In the genomic region with DNA sequence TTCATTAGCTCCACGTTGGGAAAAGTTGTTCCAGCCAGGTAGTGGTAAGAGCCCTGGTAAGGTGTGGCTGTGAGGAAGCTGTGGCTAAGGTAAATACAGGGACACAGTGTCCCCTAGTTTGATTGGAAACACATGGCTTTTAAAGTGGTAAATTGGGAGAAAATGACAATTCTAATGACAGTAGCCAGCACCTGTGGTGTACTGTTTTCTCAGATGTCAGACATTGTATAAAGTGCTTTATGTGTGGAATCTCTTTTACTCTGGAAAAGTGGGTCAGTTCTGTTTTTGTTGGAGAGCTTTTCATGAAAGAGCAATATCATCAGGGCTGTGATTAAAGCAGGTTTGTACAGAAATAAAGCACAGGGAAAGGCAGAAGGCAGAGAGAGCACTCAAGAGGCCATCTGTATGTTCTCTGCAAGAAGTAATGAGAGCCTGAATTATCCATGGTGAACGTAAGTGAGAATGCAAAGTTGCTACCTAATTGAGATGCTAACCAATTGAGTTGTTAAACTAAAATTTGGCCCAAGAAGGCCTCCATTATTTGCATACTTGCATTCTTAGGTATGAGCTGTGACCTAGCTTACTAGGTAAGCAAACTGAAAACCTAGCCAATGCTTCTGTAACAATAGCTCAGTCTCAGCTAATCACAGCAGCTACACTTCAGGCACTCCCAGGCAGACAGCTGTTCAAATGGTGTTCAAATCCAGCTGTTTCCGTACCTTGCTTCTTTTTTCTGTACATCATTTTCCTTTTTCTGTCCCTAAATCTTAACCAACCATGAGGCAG, we compare ENCODE assay signal across 17 cellular contexts. TPM values are rescaled to one million over a fixed set of nuclear protein-coding genes. Genes with fewer than 3 reads are reported as not detected.
DNase-seq lines count a peak whose midpoint lies in the region; ATAC-seq, FAIRE-seq and TF ChIP-seq lines count a peak whose summit lies in the region.
"Had no signal": no experiment of that assay in that cellular context is flagged by ENCODE, and none has a peak within 500 bp of the region (broad histone marks: within the 10 kb centered on the region; RNA-seq: fewer than 3 reads in every experiment).

No MANE protein-coding gene starts in this region.

- no peaks in the 10 kb centered on the region for H3K9me1 ChIP-seq in K562 (ENCODE audit: control insufficient read depth, insufficient read depth, low read length)

- no peak overlapping the region for H3K9ac ChIP-seq in K562 (ENCODE audit: insufficient read depth in 1 of 2, low read depth in 2 of 2, low read length in 2 of 2)
- no peak overlapping the region for H3K9ac ChIP-seq in colonic mucosa (ENCODE audit: low read depth in 2 of 2, low read length in 2 of 2)

- WGBS in K562 (ENCODE audit: insufficient coverage, low coverage, missing lambda C conversion rate): 29% methylated on average over 3 of the region's 3 CpGs

- no peak overlapping the region for H3K4me2 ChIP-seq in K562 (ENCODE audit: insufficient read depth, low read length)

- 0 out of 4 replicates have a peak, but pooled peaks of 1 of the 2 experiments have one; percentile 2 for TF ChIP-seq RAD21 in K562 (CRISPR knock-in tag; conservative IDR thresholded peaks at IDR 0.05 in 1 of 2, IDR thresholded peaks at IDR 0.05 in 1 of 2)

- no TSS peak for BruUV-seq in K562 (replicated peaks; lab: Mats Ljungman, UMichigan)

- H3K79me2 ChIP-seq in K562 (ENCODE audit: control insufficient read depth, insufficient read depth, low read length): no peaks in the 10 kb centered on the region

- ATAC-seq in K562: peak; percentile 31
- ATAC-seq: left colon, upper lobe of right lung had no signal

- DNase-seq in NCI-H2081 (lab: John Stamatoyannopoulos, UW): peak; percentile 32 to 77
- DNase-seq in NCI-H2081 treated with DMSO at 0.1 percent for 48 hours (lab: John Stamatoyannopoulos, UW): no peak
- DNase-seq in NCI-H524 treated with DMSO at 0.1 percent for 48 hours (lab: John Stamatoyannopoulos, UW): peak; percentile 36
- DNase-seq in K562 (ENCODE audit: extremely low read depth in 1 of 4, low spot score in 3 of 4): peak in 1 of 4 experiments; percentile 25
- peak; percentile 29 for DNase-seq in superior temporal gyrus (ENCODE audit: extremely low spot score)
- DNase-seq in colonic mucosa: no peak
- no peak for DNase-seq in activated CD4-positive, CD25-positive, alpha-beta regulatory T cell (lab: John Stamatoyannopoulos, UW)
- no peak for DNase-seq in middle frontal gyrus (ENCODE audit: extremely low spot score, low spot score)
- DNase-seq: activated CD4-positive, alpha-beta T cell treated with anti-CD3 and anti-CD28 coated beads, Interleukin-2, amount 50 U/mL, for 1 hour; activated CD8-positive, alpha-beta memory T cell treated with anti-CD3 and anti-CD28 coated beads, Interleukin-2, amount 50 U/mL, for 48 hours; Karpas-422; left colon; midbrain; stomach; upper lobe of right lung had no signal

- CTCF ChIA-PET in K562 (lab: Yijun Ruan, JAX; ENCODE audit: low intra/inter-chr PET ratio): no interaction called here

- TF ChIP-seq EP300 in K562 (IDR thresholded peaks at IDR 0.05; ENCODE audit: low read length): no peak

- H3K4me1 ChIP-seq in K562 (replicated peaks in 1 of 2; ENCODE audit: control insufficient read depth in 2 of 2, insufficient read depth in 2 of 2, low read length in 2 of 2) (peaks cover 0 to 27% of the 10 kb centered on the region in 2 experiments; a peak in 4 of 5 replicates), colonic mucosa (no peaks in the 10 kb centered on the region)
- H3K4me1 ChIP-seq: upper lobe of right lung had no signal

- no peaks in the 10 kb centered on the region for H4K20me1 ChIP-seq in K562 (replicated peaks; ENCODE audit: control insufficient read depth, insufficient read depth, low read length)

- in situ Hi-C loops in K562 (cut with MboI): no loop called here

- H3K4me3 ChIP-seq in K562 (no peak overlapping the region), colonic mucosa (no peak overlapping the region)
- H3K4me3 ChIP-seq: HAP-1, stomach, upper lobe of right lung had no signal

- H3K27me3 ChIP-seq in K562 (ENCODE audit: control insufficient read depth in 2 of 2, insufficient read depth in 2 of 2, low read length in 2 of 2) (no peaks in the 10 kb centered on the region), colonic mucosa (no peaks in the 10 kb centered on the region)
- H3K27me3 ChIP-seq: stomach, upper lobe of right lung had no signal

- H3K36me3 ChIP-seq in K562 (ENCODE audit: control insufficient read depth, insufficient read depth, low read length): peaks cover 4% of the 10 kb centered on the region; the same call in 2 of the 3 replicates
- H3K36me3 ChIP-seq in colonic mucosa: no peaks in the 10 kb centered on the region
- H3K36me3 ChIP-seq: HAP-1, stomach, upper lobe of right lung had no signal

- no peak for TF ChIP-seq POLR2A in K562 (conservative IDR thresholded peaks at IDR 0.05)

- TF ChIP-seq CTCF in K562 (IDR thresholded peaks at IDR 0.05 in 2 of 3, conservative IDR thresholded peaks at IDR 0.05 in 1 of 3; ENCODE audit: insufficient read depth in 2 of 3, low read depth in 1 of 3, low read length in 3 of 3): no peak
- TF ChIP-seq CTCF in colonic mucosa (IDR thresholded peaks at IDR 0.05): no peak

- no peak for FAIRE-seq in K562 (lab: Jason Lieb, UNC)
- FAIRE-seq: A204.1 had no signal

- no peak overlapping the region; the same call in 2 of the 3 replicates for H3K27ac ChIP-seq in K562 (ENCODE audit: extremely low read depth, low read depth, low read length)
- H3K27ac ChIP-seq in colonic mucosa: no peak overlapping the region
- H3K27ac ChIP-seq: stomach, upper lobe of right lung had no signal

- H3K9me3 ChIP-seq in K562 (replicated peaks; ENCODE audit: control insufficient read depth, insufficient read depth, low read depth, low read length) (no peaks in the 10 kb centered on the region), colonic mucosa (no peaks in the 10 kb centered on the region)
- H3K9me3 ChIP-seq: HAP-1, stomach, upper lobe of right lung had no signal

- intact Hi-C loops in K562 (cut with micrococcal nuclease) (loop anchor here (5.0 kb wide), 1 partner anchor 170 kb away; no protein-coding TSS in a partner anchor), colonic mucosa (cut with DNase I) (no loop called here)

- POLR2A ChIA-PET in K562 (lab: Yijun Ruan, JAX): interaction anchor here (0.9 to 2.2 kb wide), 4 partner anchors 10 to 15 kb away, joined by 3 to 9 read pairs (median 6); no protein-coding TSS in a partner anchor

- H2AFZ ChIP-seq in K562 (ENCODE audit: low read depth, low read length): no peak overlapping the region

TF ChIP-seq in K562, 482 proteins besides CTCF, POLR2A, EP300 and RAD21:
- TF ChIP-seq NEUROD1 (IDR thresholded peaks at IDR 0.05; ENCODE audit: borderline replicate concordance, low read depth, low read length, partially characterized antibody) (no peak), ZNF316 (IDR thresholded peaks at IDR 0.05) (0 out of 2 replicates have a peak, but pooled peaks have one; percentile 2)
TF ChIP-seq in K562: peak in this region for 1.

RNA-seq across cellular contexts. Expression of a gene that starts 28.2 kb away (rescaled TPM):
- total RNA-seq in K562 (2011; cell fraction: chromatin; rRNA removed; ENCODE audit: low replicate concordance): 18.1 and 18.7 TPM in 2 replicates
- 15.3 and 20.5 TPM in 2 replicates for total RNA-seq in K562 (2011; cell fraction: nucleolus; rRNA removed)
- total RNA-seq in K562 (2011; cell fraction: nucleoplasm; rRNA removed): 27.9 and 37.3 TPM in 2 replicates
- total RNA-seq in K562 (2014; rRNA removed) (7.8 and 8.6 TPM in 2 replicates), K562 (2014; rRNA removed; fragmentation: Illumina TruSeq; extraction: Trizol) (12.0 and 15.3 TPM in 2 replicates), K562 (2015; rRNA removed; fragmentation: Illumina TruSeq; extraction: Trizol) (11.8 and 12.6 TPM in 2 replicates), K562 (2021) (7.4 and 8.7 TPM in 2 replicates), colonic mucosa (10 to 100 TPM in 1 of 2 donors, 1 to 10 TPM in 1; 7.3 to 14.6 TPM)
- polyA plus RNA-seq in K562 (2011; rRNA removed) (30.7 and 38.9 TPM in 2 replicates), K562 (2014; fragmentation: Illumina TruSeq; extraction: Trizol) (10.9 and 12.1 TPM in 2 replicates), K562 (2014; fragmentation: Nextera tagmentation; extraction: Ambion mirVana) (1 to 10 TPM; 5.9 to 6.8 TPM), K562 (2014; rRNA removed) (8.0 and 9.3 TPM in 2 replicates)
- 16.6 and 27.0 TPM in 2 replicates for polyA plus RNA-seq in K562 (2011; cell fraction: cytosol; rRNA removed)
- 8.4 and 14.0 TPM in 2 replicates for polyA plus RNA-seq in K562 (2011; cell fraction: nucleus; rRNA removed)
- 7.1 and 10.8 TPM in 2 replicates for polyA plus RNA-seq in K562 (2012)
- polyA minus RNA-seq in K562 (2011; rRNA and poly(A)+ RNA removed): 26.8 and 27.7 TPM in 2 replicates
- 5.2 and 13.0 TPM in 2 replicates for polyA minus RNA-seq in K562 (2011; cell fraction: cytosol; rRNA and poly(A)+ RNA removed)
- 4.0 and 5.1 TPM in 2 replicates for polyA minus RNA-seq in K562 (2011; cell fraction: nucleus; rRNA and poly(A)+ RNA removed)

Comparison
In these comparisons a context has a peak if more than half of its experiments do, and no peak if none do; other contexts are left out.
1. DNase-seq: peak in NCI-H2081 (2 of 2), NCI-H524 treated with DMSO at 0.1 percent for 48 hours (single experiment) and superior temporal gyrus (single experiment); none in NCI-H2081 treated with DMSO at 0.1 percent for 48 hours (single experiment), colonic mucosa (single experiment), activated CD4-positive, CD25-positive, alpha-beta regulatory T cell (0 of 4) and middle frontal gyrus (single experiment).